1 cellular context compared by ENCODE assay signal in the genomic region with DNA sequence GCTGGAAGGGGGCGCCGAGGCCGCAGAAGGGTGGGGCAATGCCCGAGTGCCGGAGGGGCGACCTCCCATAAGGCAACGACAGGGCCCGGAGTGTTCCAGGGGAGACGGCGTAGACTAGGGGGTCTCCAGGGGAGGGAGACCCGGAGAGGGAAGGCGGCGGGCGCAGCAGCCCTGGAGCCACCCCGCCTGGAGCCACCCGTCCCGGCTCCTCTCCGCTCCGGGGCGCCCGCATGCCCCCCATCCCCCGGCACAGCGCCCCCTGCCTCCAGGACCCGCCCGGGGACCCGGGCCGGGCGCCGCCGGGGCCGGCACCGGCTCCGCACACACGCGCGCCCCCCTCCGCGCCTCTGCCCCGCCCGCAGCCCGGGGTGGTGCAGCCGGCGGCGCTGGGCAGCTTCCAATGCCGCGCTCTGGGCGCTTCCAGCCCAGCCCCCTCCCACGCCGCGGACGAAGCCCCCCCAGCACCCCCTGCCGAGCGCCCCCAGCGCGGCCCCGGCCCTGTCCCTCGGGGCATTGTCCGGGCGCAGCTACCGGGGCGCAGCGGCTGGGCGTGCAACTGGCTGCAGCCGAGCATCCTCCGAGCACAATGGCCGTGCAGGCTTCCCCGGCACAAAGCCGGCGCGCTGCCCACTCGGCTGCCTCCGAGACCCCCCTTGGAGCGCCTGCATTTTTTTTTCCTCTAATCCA.
A peak's percentile ranks its signal among the peaks of the same experiment; 100 is the strongest.
TF ChIP-seq lines count a peak whose summit lies in the region.

No MANE protein-coding gene starts in this region.

TF ChIP-seq in HEK293, 187 proteins besides CTCF, POLR2A, EP300 and RAD21 (continued from another document and continues in another):
- TF ChIP-seq, protein P1, sequence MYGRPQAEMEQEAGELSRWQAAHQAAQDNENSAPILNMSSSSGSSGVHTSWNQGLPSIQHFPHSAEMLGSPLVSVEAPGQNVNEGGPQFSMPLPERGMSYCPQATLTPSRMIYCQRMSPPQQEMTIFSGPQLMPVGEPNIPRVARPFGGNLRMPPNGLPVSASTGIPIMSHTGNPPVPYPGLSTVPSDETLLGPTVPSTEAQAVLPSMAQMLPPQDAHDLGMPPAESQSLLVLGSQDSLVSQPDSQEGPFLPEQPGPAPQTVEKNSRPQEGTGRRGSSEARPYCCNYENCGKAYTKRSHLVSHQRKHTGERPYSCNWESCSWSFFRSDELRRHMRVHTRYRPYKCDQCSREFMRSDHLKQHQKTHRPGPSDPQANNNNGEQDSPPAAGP (tag by site-specific recombination; IDR thresholded peaks at IDR 0.05), result 0 out of 2 replicates have a peak, but pooled peaks have one; percentile 30
- TF ChIP-seq ZNF404 (tag by site-specific recombination; IDR thresholded peaks at IDR 0.05) (no peak), ZNF335 (tag by site-specific recombination; conservative IDR thresholded peaks at IDR 0.05) (peak; percentile 93), ZNF37A (tag by site-specific recombination; IDR thresholded peaks at IDR 0.05) (no peak), KLF1 (tag by site-specific recombination; IDR thresholded peaks at IDR 0.05) (no peak), ZNF529 (tag by site-specific recombination; IDR thresholded peaks at IDR 0.05; ENCODE audit: insufficient replicate concordance) (no peak), KLF10 (tag by site-specific recombination; IDR thresholded peaks at IDR 0.05) (no peak), ZNF707 (tag by site-specific recombination; IDR thresholded peaks at IDR 0.05) (no peak), ZBTB8A (tag by site-specific recombination; IDR thresholded peaks at IDR 0.05) (peak; percentile 69), OVOL3 (tag by site-specific recombination; IDR thresholded peaks at IDR 0.05) (no peak), ZBTB17 (tag by site-specific recombination; IDR thresholded peaks at IDR 0.05) (no peak), ZNF585B (tag by site-specific recombination; IDR thresholded peaks at IDR 0.05) (no peak), ZNF121 (tag by site-specific recombination; IDR thresholded peaks at IDR 0.05) (no peak), YY1 (tag by site-specific recombination; IDR thresholded peaks at IDR 0.05) (peak; percentile 48; the same call in 1 of the 2 replicates), BCL11B (tag by site-specific recombination; IDR thresholded peaks at IDR 0.05; ENCODE audit: low read depth) (no peak), ZNF544 (tag by site-specific recombination; IDR thresholded peaks at IDR 0.05) (no peak), ZNF266 (tag by site-specific recombination; IDR thresholded peaks at IDR 0.05; ENCODE audit: low read depth) (no peak), OSR2 (tag by site-specific recombination; IDR thresholded peaks at IDR 0.05) (0 out of 2 replicates have a peak, but pooled peaks have one; percentile 14), ZNF157 (tag by site-specific recombination; IDR thresholded peaks at IDR 0.05) (no peak), ZNF394 (tag by site-specific recombination; IDR thresholded peaks at IDR 0.05; ENCODE audit: borderline replicate concordance) (no peak), ZNF623 (tag by site-specific recombination; IDR thresholded peaks at IDR 0.05) (no peak), ZNF621 (tag by site-specific recombination; IDR thresholded peaks at IDR 0.05) (no peak), KLF9 (tag by site-specific recombination; IDR thresholded peaks at IDR 0.05; ENCODE audit: low read depth) (no peak), ZNF747 (tag by site-specific recombination; IDR thresholded peaks at IDR 0.05) (no peak), ZNF561 (tag by site-specific recombination; IDR thresholded peaks at IDR 0.05; ENCODE audit: borderline replicate concordance) (no peak; the same call in 1 of the 2 replicates), SP3 (tag by site-specific recombination; IDR thresholded peaks at IDR 0.05) (no peak), ZNF24 (tag by site-specific recombination; IDR thresholded peaks at IDR 0.05) (no peak), ZNF610 (tag by site-specific recombination; IDR thresholded peaks at IDR 0.05; ENCODE audit: borderline replicate concordance) (no peak), ZNF785 (tag by site-specific recombination; IDR thresholded peaks at IDR 0.05) (no peak), ZNF555 (tag by site-specific recombination; conservative IDR thresholded peaks at IDR 0.05) (no peak), ZNF792 (tag by site-specific recombination; IDR thresholded peaks at IDR 0.05) (no peak), ZNF654 (tag by site-specific recombination; IDR thresholded peaks at IDR 0.05; ENCODE audit: low read depth) (no peak), ZFP69B (tag by site-specific recombination; IDR thresholded peaks at IDR 0.05) (no peak), ZNF76 (tag by site-specific recombination; IDR thresholded peaks at IDR 0.05; ENCODE audit: borderline replicate concordance, low read depth) (no peak), ZNF354C (tag by site-specific recombination; IDR thresholded peaks at IDR 0.05; ENCODE audit: borderline replicate concordance, low read depth) (no peak), ZNF600 (tag by site-specific recombination; IDR thresholded peaks at IDR 0.05) (no peak)
- TF ChIP-seq, protein P2, sequence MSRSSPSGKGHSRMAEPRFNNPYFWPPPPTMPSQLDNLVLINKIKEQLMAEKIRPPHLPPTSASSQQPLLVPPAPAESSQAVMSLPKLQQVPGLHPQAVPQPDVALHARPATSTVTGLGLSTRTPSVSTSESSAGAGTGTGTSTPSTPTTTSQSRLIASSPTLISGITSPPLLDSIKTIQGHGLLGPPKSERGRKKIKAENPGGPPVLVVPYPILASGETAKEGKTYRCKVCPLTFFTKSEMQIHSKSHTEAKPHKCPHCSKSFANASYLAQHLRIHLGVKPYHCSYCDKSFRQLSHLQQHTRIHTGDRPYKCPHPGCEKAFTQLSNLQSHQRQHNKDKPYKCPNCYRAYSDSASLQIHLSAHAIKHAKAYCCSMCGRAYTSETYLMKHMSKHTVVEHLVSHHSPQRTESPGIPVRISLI (tag by site-specific recombination; IDR thresholded peaks at IDR 0.05), result no peak
- TF ChIP-seq, protein P3, sequence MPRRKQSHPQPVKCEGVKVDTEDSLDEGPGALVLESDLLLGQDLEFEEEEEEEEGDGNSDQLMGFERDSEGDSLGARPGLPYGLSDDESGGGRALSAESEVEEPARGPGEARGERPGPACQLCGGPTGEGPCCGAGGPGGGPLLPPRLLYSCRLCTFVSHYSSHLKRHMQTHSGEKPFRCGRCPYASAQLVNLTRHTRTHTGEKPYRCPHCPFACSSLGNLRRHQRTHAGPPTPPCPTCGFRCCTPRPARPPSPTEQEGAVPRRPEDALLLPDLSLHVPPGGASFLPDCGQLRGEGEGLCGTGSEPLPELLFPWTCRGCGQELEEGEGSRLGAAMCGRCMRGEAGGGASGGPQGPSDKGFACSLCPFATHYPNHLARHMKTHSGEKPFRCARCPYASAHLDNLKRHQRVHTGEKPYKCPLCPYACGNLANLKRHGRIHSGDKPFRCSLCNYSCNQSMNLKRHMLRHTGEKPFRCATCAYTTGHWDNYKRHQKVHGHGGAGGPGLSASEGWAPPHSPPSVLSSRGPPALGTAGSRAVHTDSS (tag by site-specific recombination; IDR thresholded peaks at IDR 0.05), result no peak
- TF ChIP-seq, protein P4, sequence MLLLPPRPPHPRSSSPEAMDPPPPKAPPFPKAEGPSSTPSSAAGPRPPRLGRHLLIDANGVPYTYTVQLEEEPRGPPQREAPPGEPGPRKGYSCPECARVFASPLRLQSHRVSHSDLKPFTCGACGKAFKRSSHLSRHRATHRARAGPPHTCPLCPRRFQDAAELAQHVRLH (tag by site-specific recombination; IDR thresholded peaks at IDR 0.05), result no peak
- TF ChIP-seq, protein P5, sequence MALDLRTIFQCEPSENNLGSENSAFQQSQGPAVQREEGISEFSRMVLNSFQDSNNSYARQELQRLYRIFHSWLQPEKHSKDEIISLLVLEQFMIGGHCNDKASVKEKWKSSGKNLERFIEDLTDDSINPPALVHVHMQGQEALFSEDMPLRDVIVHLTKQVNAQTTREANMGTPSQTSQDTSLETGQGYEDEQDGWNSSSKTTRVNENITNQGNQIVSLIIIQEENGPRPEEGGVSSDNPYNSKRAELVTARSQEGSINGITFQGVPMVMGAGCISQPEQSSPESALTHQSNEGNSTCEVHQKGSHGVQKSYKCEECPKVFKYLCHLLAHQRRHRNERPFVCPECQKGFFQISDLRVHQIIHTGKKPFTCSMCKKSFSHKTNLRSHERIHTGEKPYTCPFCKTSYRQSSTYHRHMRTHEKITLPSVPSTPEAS (tag by site-specific recombination; IDR thresholded peaks at IDR 0.05), result no peak
- TF ChIP-seq, protein P6, sequence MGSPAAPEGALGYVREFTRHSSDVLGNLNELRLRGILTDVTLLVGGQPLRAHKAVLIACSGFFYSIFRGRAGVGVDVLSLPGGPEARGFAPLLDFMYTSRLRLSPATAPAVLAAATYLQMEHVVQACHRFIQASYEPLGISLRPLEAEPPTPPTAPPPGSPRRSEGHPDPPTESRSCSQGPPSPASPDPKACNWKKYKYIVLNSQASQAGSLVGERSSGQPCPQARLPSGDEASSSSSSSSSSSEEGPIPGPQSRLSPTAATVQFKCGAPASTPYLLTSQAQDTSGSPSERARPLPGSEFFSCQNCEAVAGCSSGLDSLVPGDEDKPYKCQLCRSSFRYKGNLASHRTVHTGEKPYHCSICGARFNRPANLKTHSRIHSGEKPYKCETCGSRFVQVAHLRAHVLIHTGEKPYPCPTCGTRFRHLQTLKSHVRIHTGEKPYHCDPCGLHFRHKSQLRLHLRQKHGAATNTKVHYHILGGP (tag by site-specific recombination; IDR thresholded peaks at IDR 0.05), result no peak
- TF ChIP-seq, protein P7, sequence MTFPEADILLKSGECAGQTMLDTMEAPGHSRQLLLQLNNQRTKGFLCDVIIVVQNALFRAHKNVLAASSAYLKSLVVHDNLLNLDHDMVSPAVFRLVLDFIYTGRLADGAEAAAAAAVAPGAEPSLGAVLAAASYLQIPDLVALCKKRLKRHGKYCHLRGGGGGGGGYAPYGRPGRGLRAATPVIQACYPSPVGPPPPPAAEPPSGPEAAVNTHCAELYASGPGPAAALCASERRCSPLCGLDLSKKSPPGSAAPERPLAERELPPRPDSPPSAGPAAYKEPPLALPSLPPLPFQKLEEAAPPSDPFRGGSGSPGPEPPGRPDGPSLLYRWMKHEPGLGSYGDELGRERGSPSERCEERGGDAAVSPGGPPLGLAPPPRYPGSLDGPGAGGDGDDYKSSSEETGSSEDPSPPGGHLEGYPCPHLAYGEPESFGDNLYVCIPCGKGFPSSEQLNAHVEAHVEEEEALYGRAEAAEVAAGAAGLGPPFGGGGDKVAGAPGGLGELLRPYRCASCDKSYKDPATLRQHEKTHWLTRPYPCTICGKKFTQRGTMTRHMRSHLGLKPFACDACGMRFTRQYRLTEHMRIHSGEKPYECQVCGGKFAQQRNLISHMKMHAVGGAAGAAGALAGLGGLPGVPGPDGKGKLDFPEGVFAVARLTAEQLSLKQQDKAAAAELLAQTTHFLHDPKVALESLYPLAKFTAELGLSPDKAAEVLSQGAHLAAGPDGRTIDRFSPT (tag by site-specific recombination; IDR thresholded peaks at IDR 0.05), result no peak
- TF ChIP-seq, protein P8, sequence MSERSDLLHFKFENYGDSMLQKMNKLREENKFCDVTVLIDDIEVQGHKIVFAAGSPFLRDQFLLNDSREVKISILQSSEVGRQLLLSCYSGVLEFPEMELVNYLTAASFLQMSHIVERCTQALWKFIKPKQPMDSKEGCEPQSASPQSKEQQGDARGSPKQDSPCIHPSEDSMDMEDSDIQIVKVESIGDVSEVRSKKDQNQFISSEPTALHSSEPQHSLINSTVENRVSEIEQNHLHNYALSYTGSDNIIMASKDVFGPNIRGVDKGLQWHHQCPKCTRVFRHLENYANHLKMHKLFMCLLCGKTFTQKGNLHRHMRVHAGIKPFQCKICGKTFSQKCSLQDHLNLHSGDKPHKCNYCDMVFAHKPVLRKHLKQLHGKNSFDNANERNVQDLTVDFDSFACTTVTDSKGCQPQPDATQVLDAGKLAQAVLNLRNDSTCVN (tag by site-specific recombination; optimal IDR thresholded peaks at IDR 0.05), result peak; percentile 57
- TF ChIP-seq, protein P9, sequence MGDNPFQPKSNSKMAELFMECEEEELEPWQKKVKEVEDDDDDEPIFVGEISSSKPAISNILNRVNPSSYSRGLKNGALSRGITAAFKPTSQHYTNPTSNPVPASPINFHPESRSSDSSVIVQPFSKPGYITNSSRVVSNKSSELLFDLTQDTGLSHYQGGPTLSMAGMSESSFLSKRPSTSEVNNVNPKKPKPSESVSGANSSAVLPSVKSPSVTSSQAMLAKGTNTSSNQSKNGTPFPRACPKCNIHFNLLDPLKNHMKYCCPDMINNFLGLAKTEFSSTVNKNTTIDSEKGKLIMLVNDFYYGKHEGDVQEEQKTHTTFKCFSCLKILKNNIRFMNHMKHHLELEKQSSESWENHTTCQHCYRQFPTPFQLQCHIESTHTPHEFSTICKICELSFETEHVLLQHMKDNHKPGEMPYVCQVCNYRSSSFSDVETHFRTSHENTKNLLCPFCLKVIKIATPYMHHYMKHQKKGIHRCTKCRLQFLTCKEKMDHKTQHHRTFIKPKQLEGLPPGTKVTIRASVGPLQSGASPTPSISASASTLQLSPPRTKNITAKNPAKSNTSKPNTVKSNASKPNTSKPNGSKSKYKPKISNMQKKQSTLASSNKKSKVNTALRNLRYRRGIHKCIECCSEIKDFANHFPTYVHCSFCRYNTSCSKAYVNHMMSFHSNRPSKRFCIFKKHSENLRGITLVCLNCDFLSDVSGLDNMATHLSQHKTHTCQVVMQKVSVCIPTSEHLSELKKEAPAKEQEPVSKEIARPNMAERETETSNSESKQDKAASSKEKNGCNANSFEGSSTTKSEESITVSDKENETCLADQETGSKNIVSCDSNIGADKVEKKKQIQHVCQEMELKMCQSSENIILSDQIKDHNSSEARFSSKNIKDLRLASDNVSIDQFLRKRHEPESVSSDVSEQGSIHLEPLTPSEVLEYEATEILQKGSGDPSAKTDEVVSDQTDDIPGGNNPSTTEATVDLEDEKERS (tag by site-specific recombination; IDR thresholded peaks at IDR 0.05), result no peak
- TF ChIP-seq, protein P10, sequence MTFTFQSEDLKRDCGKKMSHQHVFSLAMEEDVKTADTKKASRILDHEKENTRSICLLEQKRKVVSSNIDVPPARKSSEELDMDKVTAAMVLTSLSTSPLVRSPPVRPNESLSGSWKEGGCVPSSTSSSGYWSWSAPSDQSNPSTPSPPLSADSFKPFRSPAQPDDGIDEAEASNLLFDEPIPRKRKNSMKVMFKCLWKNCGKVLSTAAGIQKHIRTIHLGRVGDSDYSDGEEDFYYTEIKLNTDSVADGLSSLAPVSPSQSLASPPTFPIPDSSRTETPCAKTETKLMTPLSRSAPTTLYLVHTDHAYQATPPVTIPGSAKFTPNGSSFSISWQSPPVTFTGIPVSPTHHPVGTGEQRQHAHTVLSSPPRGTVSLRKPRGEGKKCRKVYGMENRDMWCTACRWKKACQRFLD (tag by site-specific recombination; IDR thresholded peaks at IDR 0.05), result no peak
